Comparison of ENCODE assay signal across 9 cellular contexts in genomic region chr6:132333639-132334516, GRCh38.
DNase-seq lines count a peak whose midpoint lies in the region; ATAC-seq and TF ChIP-seq lines count a peak whose summit lies in the region.
"Had no signal": no experiment of that assay in that cellular context is flagged by ENCODE, and none has a peak within 500 bp of the region (broad histone marks: within the 10 kb centered on the region; RNA-seq: fewer than 3 reads in every experiment).

No MANE protein-coding gene starts in this region.

- no peaks in the 10 kb centered on the region for H3K4me1 ChIP-seq in endocrine pancreas (ENCODE audit: control insufficient read depth, insufficient read depth, low read length)
- peaks cover 0 to 6% (median 0%) of the 10 kb centered on the region in 4 donors for H3K4me1 ChIP-seq in right lobe of liver

- TF ChIP-seq POLR2A in right lobe of liver (IDR thresholded peaks at IDR 0.05), result peak; percentile 22

- H3K27me3 ChIP-seq in AG04450 (ENCODE audit: control insufficient read depth, insufficient read depth, low read length), result no peaks in the 10 kb centered on the region
- no peaks in the 10 kb centered on the region for H3K27me3 ChIP-seq in endocrine pancreas (ENCODE audit: control insufficient read depth, insufficient read depth, low read length)
- H3K27me3 ChIP-seq in right lobe of liver, result no peaks in the 10 kb centered on the region

- DNase-seq in AG04450 (ENCODE audit: low read depth, low spot score) (peak; percentile 53), HuH-7.5 (ENCODE audit: low spot score) (peak; percentile 31), right lobe of liver (peak in 2 of 3 donors; percentile 47 to 55), UCSD-AML1 (lab: John Stamatoyannopoulos, UW; ENCODE audit: unreplicated experiment) (no peak), medulla oblongata (ENCODE audit: extremely low spot score) (no peak)
- DNase-seq: activated CD4-positive, CD25-positive, alpha-beta regulatory T cell treated with anti-CD3 and anti-CD28 coated beads, Interleukin-2, amount 50 U/mL, for 72 hours had no signal

- CTCF ChIA-PET in AG04450 (lab: Charles Lee), result interaction anchor here (0.8 to 1.6 kb wide), 3 partner anchors 34 to 54 kb away, joined by 5 to 6 read pairs (median 5); no protein-coding TSS in a partner anchor

- no peak overlapping the region for H3K9ac ChIP-seq in endocrine pancreas (ENCODE audit: control insufficient read depth, insufficient read depth, low read length)

- WGBS in right lobe of liver (ENCODE audit: insufficient coverage, low coverage, low lambda C conversion rate, missing lambda C conversion rate), result 20% methylated on average over 6 of the region's 6 CpGs

- TF ChIP-seq CTCF in AG04450 (IDR thresholded peaks at IDR 0.05; ENCODE audit: low read depth, low read length), result no peak
- TF ChIP-seq CTCF in right lobe of liver (IDR thresholded peaks at IDR 0.05), result no peak

- peak; percentile 95 to 96 (median 96) for ATAC-seq in right lobe of liver
- no peak for ATAC-seq in HG03159 (IDR thresholded peaks at IDR 0.05; ENCODE audit: unreplicated experiment)
- no peak for ATAC-seq in GM18498 (IDR thresholded peaks at IDR 0.05; ENCODE audit: unreplicated experiment)

- POLR2A ChIA-PET in AG04450 (lab: Yijun Ruan, JAX), result interaction anchor here (0.6 to 0.7 kb wide), 4 partner anchors 27 to 1176 kb away, joined by 4 read pairs; partner anchors contain the start of gene CCN2

- no peaks in the 10 kb centered on the region for H3K9me3 ChIP-seq in AG04450 (ENCODE audit: control insufficient read depth, insufficient read depth, low read length)
- H3K9me3 ChIP-seq in endocrine pancreas (ENCODE audit: control insufficient read depth, low read length), result no peaks in the 10 kb centered on the region
- no peaks in the 10 kb centered on the region for H3K9me3 ChIP-seq in right lobe of liver

- H3K27ac ChIP-seq in AG04450 (ENCODE audit: low read depth, low read length) (no peak overlapping the region), right lobe of liver (peak overlapping the region; percentile 50 to 74 (median 69))

- H3K36me3 ChIP-seq in endocrine pancreas (ENCODE audit: control insufficient read depth, insufficient read depth, low read length) (no peaks in the 10 kb centered on the region), right lobe of liver (no peaks in the 10 kb centered on the region)

- H3K4me3 ChIP-seq in AG04450 (ENCODE audit: low read depth, low read length), result no peak overlapping the region
- H3K4me3 ChIP-seq in endocrine pancreas (ENCODE audit: control insufficient read depth, insufficient read depth, low read length), result peak overlapping the region; percentile 56
- peak overlapping the region; percentile 10 to 38 (median 32) for H3K4me3 ChIP-seq in right lobe of liver

- intact Hi-C loops in right lobe of liver (cut with DNase I), result no loop called here

Comparison
In these comparisons a context has a peak if more than half of its experiments do, and no peak if none do; other contexts are left out.
1. DNase-seq: peak in AG04450 (single experiment), HuH-7.5 (single experiment) and right lobe of liver (2 of 3); none in UCSD-AML1 (single experiment) and medulla oblongata (single experiment).
2. ATAC-seq: peak in right lobe of liver (4 of 4); none in HG03159 (single experiment) and GM18498 (single experiment).